Comparison of ENCODE assay signal across 15 cellular contexts in genomic region chr13:105914637-105915036, GRCh38.
A peak's percentile ranks its signal among the peaks of the same experiment; 100 is the strongest.
DNase-seq lines count a peak whose midpoint lies in the region; ATAC-seq and TF ChIP-seq lines count a peak whose summit lies in the region.
"Had no signal": no experiment of that assay in that cellular context is flagged by ENCODE, and none has a peak within 500 bp of the region (broad histone marks: within the 10 kb centered on the region; RNA-seq: fewer than 3 reads in every experiment).

No MANE protein-coding gene starts in this region.

- peak overlapping the region; percentile 51; the same call in 1 of the 2 replicates for H3K4me3 ChIP-seq in ACC112 (ENCODE audit: low read depth, low read length)
- no peak overlapping the region for H3K4me3 ChIP-seq in fibroblast of pulmonary artery (replicated peaks; ENCODE audit: low read depth, low read length)
- H3K4me3 ChIP-seq in aorta (ENCODE audit: low read length in 2 of 2), result no peak overlapping the region
- H3K4me3 ChIP-seq: vagina had no signal

- TF ChIP-seq CTCF in fibroblast of pulmonary artery (IDR thresholded peaks at IDR 0.05; ENCODE audit: low read length, missing control alignments) (no peak), glutamatergic neuron (IDR thresholded peaks at IDR 0.05; ENCODE audit: partially characterized antibody, unreplicated experiment) (no peak)

- H3K36me3 ChIP-seq in ACC112 (ENCODE audit: insufficient read depth, low read length), result no peaks in the 10 kb centered on the region
- no peaks in the 10 kb centered on the region for H3K36me3 ChIP-seq in aorta (ENCODE audit: control insufficient read depth in 1 of 2, insufficient read depth in 2 of 2, low read length in 1 of 2)
- H3K36me3 ChIP-seq: vagina had no signal

- H3K27me3 Mint-ChIP-seq in glutamatergic neuron (ENCODE audit: unreplicated experiment), result no peaks in the 10 kb centered on the region
- H3K27me3 Mint-ChIP-seq: stimulated activated memory B cell treated with anti-CD40 and anti-IgM and Interleukin-4, amounts not matched to agents 10 μg/mL and 1 μg/mL and 100 μg/mL, for 72 hours had no signal

- peak overlapping the region; percentile 53 for H2AFZ ChIP-seq in ACC112 (ENCODE audit: low read length, unreplicated experiment)

- peaks cover 2% of the 10 kb centered on the region for H3K9me3 Mint-ChIP-seq in glutamatergic neuron (ENCODE audit: unreplicated experiment)

- H3K27ac ChIP-seq in ACC112 (ENCODE audit: low read depth, low read length) (no peak overlapping the region), aorta (ENCODE audit: low read depth in 1 of 2, low read length in 2 of 2) (no peak overlapping the region)

- no peak for ATAC-seq in aorta (ENCODE audit: low FRiP score)
- ATAC-seq: esophagus mucosa; stimulated activated memory B cell treated with anti-CD40 and anti-IgM and Interleukin-4, amounts not matched to agents 10 μg/mL and 1 μg/mL and 100 μg/mL, for 72 hours had no signal

- no peak overlapping the region for H3K27ac Mint-ChIP-seq in glutamatergic neuron (ENCODE audit: unreplicated experiment)
- H3K27ac Mint-ChIP-seq: stimulated activated memory B cell treated with anti-CD40 and anti-IgM and Interleukin-4, amounts not matched to agents 10 μg/mL and 1 μg/mL and 100 μg/mL, for 72 hours had no signal

- intact Hi-C loops in aorta (cut with DNase I), result loop anchor here in 1 of 2 donors (10.0 kb wide), 1 partner anchor 620 kb away; the partner anchor contains the start of gene EFNB2

- H3K4me3 Mint-ChIP-seq in glutamatergic neuron (ENCODE audit: unreplicated experiment), result no peak overlapping the region
- H3K4me3 Mint-ChIP-seq: stimulated activated memory B cell treated with anti-CD40 and anti-IgM and Interleukin-4, amounts not matched to agents 10 μg/mL and 1 μg/mL and 100 μg/mL, for 72 hours had no signal

- 9% methylated on average over 3 of the region's 3 CpGs for WGBS in aorta, 2 donors

- DNase-seq in GM04504 (ENCODE audit: low read depth) (peak; percentile 64), RPMI8226 (peak; percentile 26), fibroblast of pulmonary artery (ENCODE audit: low read depth) (peak; percentile 80), NCI-H2029 (lab: John Stamatoyannopoulos, UW) (no peak), glutamatergic neuron (no peak), aorta (no peak), AML-193 (lab: John Stamatoyannopoulos, UW) (no peak)
- DNase-seq: activated naive CD4-positive, alpha-beta T cell treated with Interleukin-2 at 50 U/mL for 16 hours; C1 segment of cervical spinal cord; NCI-H345; stimulated activated CD4-positive, alpha-beta T cell treated with anti-CD3 and anti-CD28 coated beads, Interleukin-4, amount 100 ng/mL, for 24 hours had no signal

- H3K4me1 ChIP-seq in ACC112 (ENCODE audit: control insufficient read depth, insufficient read depth, low read length, unreplicated experiment) (peaks cover 5% of the 10 kb centered on the region), aorta (ENCODE audit: control insufficient read depth in 1 of 2, insufficient read depth in 2 of 2, low read length in 2 of 2) (no peaks in the 10 kb centered on the region)

- H3K4me1 Mint-ChIP-seq in glutamatergic neuron (ENCODE audit: low read depth, unreplicated experiment), result peaks cover 9% of the 10 kb centered on the region
- H3K4me1 Mint-ChIP-seq: stimulated activated memory B cell treated with anti-CD40 and anti-IgM and Interleukin-4, amounts not matched to agents 10 μg/mL and 1 μg/mL and 100 μg/mL, for 72 hours had no signal

- H3K27me3 ChIP-seq in ACC112 (ENCODE audit: insufficient read depth, low read length) (no peaks in the 10 kb centered on the region), aorta (ENCODE audit: control insufficient read depth in 1 of 2, insufficient read depth in 2 of 2, low read length in 1 of 2) (no peaks in the 10 kb centered on the region)
- H3K27me3 ChIP-seq: vagina had no signal

- no peaks in the 10 kb centered on the region for H3K36me3 Mint-ChIP-seq in glutamatergic neuron (ENCODE audit: unreplicated experiment)
- H3K36me3 Mint-ChIP-seq: stimulated activated memory B cell treated with anti-CD40 and anti-IgM and Interleukin-4, amounts not matched to agents 10 μg/mL and 1 μg/mL and 100 μg/mL, for 72 hours had no signal

- H3K79me2 ChIP-seq in ACC112 (ENCODE audit: control insufficient read depth, insufficient read depth, low read length, unreplicated experiment), result no peaks in the 10 kb centered on the region

- H3K9me3 ChIP-seq in aorta (ENCODE audit: control insufficient read depth, low read length), result peaks cover 2% of the 10 kb centered on the region
- H3K9me3 ChIP-seq: vagina had no signal

Comparison
In these comparisons a context has a peak if more than half of its experiments do, and no peak if none do; other contexts are left out.
1. DNase-seq: peak in GM04504 (single experiment), RPMI8226 (single experiment) and fibroblast of pulmonary artery (single experiment); none in NCI-H2029 (single experiment), glutamatergic neuron (single experiment), aorta (0 of 2) and AML-193 (0 of 2).